8 cellular contexts compared by ENCODE assay signal in the genomic region with DNA sequence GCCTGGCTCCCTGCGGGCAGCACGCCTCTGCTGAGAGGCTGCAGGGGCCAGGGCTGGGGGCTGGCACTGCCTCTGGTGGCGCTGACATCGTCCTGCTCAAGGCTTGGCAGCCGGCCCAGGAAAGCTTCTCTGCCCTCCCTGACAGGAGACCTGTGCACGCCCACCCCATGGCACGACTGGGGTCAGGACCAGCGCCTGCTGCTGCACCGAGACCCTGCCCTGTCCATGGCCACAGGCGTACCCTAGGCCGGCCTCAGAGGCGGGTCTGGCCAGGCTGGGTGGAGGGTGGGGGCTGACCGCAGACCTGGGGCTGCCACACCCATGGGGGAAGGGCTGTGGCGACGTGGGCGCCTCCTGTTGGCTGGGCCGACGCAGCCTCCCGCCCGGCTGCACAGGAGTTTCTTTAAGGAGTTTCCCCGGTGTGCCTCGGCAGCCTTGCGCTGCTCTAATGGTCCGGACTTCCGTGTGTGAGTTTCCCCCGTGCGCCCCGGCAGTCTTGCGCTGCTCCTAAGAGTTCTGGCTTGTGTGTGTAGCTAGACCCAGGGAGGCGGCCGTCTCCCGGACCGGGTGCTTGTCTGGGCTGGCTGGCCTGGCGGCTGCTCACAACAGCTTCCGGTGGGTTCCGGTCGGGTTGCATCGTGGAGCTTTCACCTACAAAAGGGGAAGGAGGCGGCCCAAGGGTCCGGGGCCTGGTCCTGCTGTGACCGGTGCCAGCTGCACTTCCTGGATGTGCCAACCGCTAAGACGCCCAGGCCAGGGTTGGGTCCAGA. TPM values are rescaled to one million over a fixed set of nuclear protein-coding genes. Genes with fewer than 3 reads are reported as not detected.
DNase-seq lines count a peak whose midpoint lies in the region; ATAC-seq and TF ChIP-seq lines count a peak whose summit lies in the region.

No MANE protein-coding gene starts in this region.

- peaks cover 45% of the 10 kb centered on the region for H3F3A ChIP-seq in DOHH2 (ENCODE audit: control insufficient read depth, insufficient read depth)

- H3K79me2 ChIP-seq in DOHH2 (ENCODE audit: control insufficient read depth, low read length): peaks cover 68% of the 10 kb centered on the region

- no peaks in the 10 kb centered on the region for H3K9me3 ChIP-seq in DOHH2 (ENCODE audit: control insufficient read depth, insufficient read depth, low read length)

- peaks cover 83% of the 10 kb centered on the region for H3K4me1 ChIP-seq in DOHH2 (ENCODE audit: control insufficient read depth, low read length)

- H3K4me2 ChIP-seq in DOHH2 (ENCODE audit: low read length): peak overlapping the region; percentile 99

- H3K9me2 ChIP-seq in DOHH2 (replicated peaks; ENCODE audit: control insufficient read depth, low read length): no peaks in the 10 kb centered on the region

- TF ChIP-seq CTCF in DOHH2 (IDR thresholded peaks at IDR 0.05; ENCODE audit: low read depth, low read length, poor library complexity, severe bottlenecking): peak; percentile 66

- ATAC-seq in GM21619 (IDR thresholded peaks at IDR 0.05; ENCODE audit: unreplicated experiment): peak; percentile 41

- peaks cover 73% of the 10 kb centered on the region for H3K36me3 ChIP-seq in DOHH2 (ENCODE audit: control insufficient read depth, low read length)

- peak overlapping the region; percentile 100 for H3K27ac ChIP-seq in DOHH2 (ENCODE audit: low read depth, low read length)

- no peaks in the 10 kb centered on the region for H4K20me1 ChIP-seq in DOHH2 (ENCODE audit: control insufficient read depth, insufficient read depth, low read depth, low read length)

- H3K4me3 ChIP-seq in DOHH2 (ENCODE audit: low read length): peak overlapping the region; percentile 87

- peak; percentile 86 for DNase-seq in MV-4-11 (lab: John Stamatoyannopoulos, UW)
- DNase-seq in activated CD4-positive, alpha-beta T cell treated with anti-CD3 and anti-CD28 coated beads for 4 hours: peak; percentile 70 to 73
- peak; percentile 22 for DNase-seq in dedifferentiated amniotic fluid mesenchymal stem cell (ENCODE audit: extremely low spot score)
- peak; percentile 53 to 56 for DNase-seq in lung microvascular endothelial cell (ENCODE audit: low read depth in 2 of 2)
- peak; percentile 56 to 61 for DNase-seq in stimulated activated CD8-positive, alpha-beta memory T cell treated with anti-CD3 and anti-CD28 coated beads, Interleukin-2, amount 100 ng/mL, for 1 hour (ENCODE audit: low read depth in 2 of 2)
- no peak for DNase-seq in NCI-H2107 (lab: John Stamatoyannopoulos, UW)

- H3K27me3 ChIP-seq in DOHH2 (ENCODE audit: control insufficient read depth, low read length): no peaks in the 10 kb centered on the region

RNA-seq across cellular contexts. Expression of gene TRABD, which starts 4.7 kb away (rescaled TPM):
- 11.3 and 13.7 TPM in 2 replicates for total RNA-seq in lung microvascular endothelial cell

RNA-seq across cellular contexts. Expression of gene SELENOO, which starts 10.4 kb away (rescaled TPM):
- 14.1 and 14.4 TPM in 2 replicates for total RNA-seq in lung microvascular endothelial cell

RNA-seq across cellular contexts. Expression of gene PANX2, which starts 19.8 kb away (rescaled TPM):
- total RNA-seq in lung microvascular endothelial cell: 0.40 and 0.44 TPM in 2 replicates

RNA-seq across cellular contexts. Expression of gene TUBGCP6, which starts 54.5 kb away (rescaled TPM):
- total RNA-seq in lung microvascular endothelial cell: 11.8 and 21.2 TPM in 2 replicates
